In genomic region chr9:126719677-126720435, GRCh38 we compare ENCODE assay signal across 8 cellular contexts.
A peak's percentile ranks its signal among the peaks of the same experiment; 100 is the strongest.
DNase-seq lines count a peak whose midpoint lies in the region; ATAC-seq and TF ChIP-seq lines count a peak whose summit lies in the region.

No MANE protein-coding gene starts in this region.

- WGBS in mesodermal cell (ENCODE audit: insufficient coverage in 2 of 2), 2 experiments = 39 to 45% methylated on average over 9 to 11 of the region's 11 CpGs

- no peak overlapping the region for H3K4me3 Mint-ChIP-seq in Caco-2 (ENCODE audit: unreplicated experiment)

- H3K4me1 ChIP-seq in Caco-2 (0 out of 2 replicates have a peak, but pooled peaks cover 4% of the 10 kb centered on the region), mesodermal cell (ENCODE audit: control insufficient read depth, insufficient read depth, low read length, poor library complexity, severe bottlenecking) (peaks cover 11% of the 10 kb centered on the region)

- no peaks in the 10 kb centered on the region for H3K9me3 ChIP-seq in Caco-2
- H3K9me3 ChIP-seq in mesodermal cell (ENCODE audit: control insufficient read depth, low read length) = no peaks in the 10 kb centered on the region

- no peaks in the 10 kb centered on the region for H3K27me3 ChIP-seq in Caco-2 (replicated peaks; ENCODE audit: control insufficient read depth, insufficient read depth, low read length)

- BruUV-seq in Caco-2 (replicated peaks; lab: Mats Ljungman, UMichigan) = no TSS peak

- H3K4me1 Mint-ChIP-seq in Caco-2 (ENCODE audit: low read depth, unreplicated experiment) = peaks cover 6% of the 10 kb centered on the region

- no peaks in the 10 kb centered on the region for H3K9me3 Mint-ChIP-seq in Caco-2 (ENCODE audit: unreplicated experiment)

- H3K36me3 Mint-ChIP-seq in Caco-2 (ENCODE audit: insufficient read depth, unreplicated experiment) = no peaks in the 10 kb centered on the region

- intact Hi-C loops in Caco-2 (cut with micrococcal nuclease; ENCODE audit: unreplicated experiment) = no loop called here

- H3K27ac Mint-ChIP-seq in Caco-2 (ENCODE audit: unreplicated experiment) = no peak overlapping the region

- H3K36me3 ChIP-seq in Caco-2 (ENCODE audit: control insufficient read depth, insufficient read depth, low read length) = no peaks in the 10 kb centered on the region
- H3K36me3 ChIP-seq in mesodermal cell (ENCODE audit: control insufficient read depth, insufficient read depth, low read length) = no peaks in the 10 kb centered on the region

- POLR2A ChIA-PET in Caco-2 (lab: Charles Lee) = no interaction called here

- H3K4me3 ChIP-seq in Caco-2 (ENCODE audit: low read depth, low read length) (no peak overlapping the region), mesodermal cell (ENCODE audit: extremely low read depth, insufficient read depth, low read length, poor library complexity, severe bottlenecking) (no peak overlapping the region)

- peaks cover 18% of the 10 kb centered on the region for H3K27me3 Mint-ChIP-seq in Caco-2 (ENCODE audit: insufficient read depth, unreplicated experiment)

- peak; percentile 35 to 74 for DNase-seq in Caco-2
- peak; percentile 45 for DNase-seq in NCI-H748 treated with DMSO at 0.1 percent for 48 hours (lab: John Stamatoyannopoulos, UW)
- DNase-seq in activated CD8-positive, alpha-beta memory T cell treated with anti-CD3 and anti-CD28 coated beads for 1 hour (ENCODE audit: extremely low read depth in 1 of 2, low read depth in 1 of 2) = peak; percentile 77 to 81
- peak; percentile 59 to 64 for DNase-seq in dermis microvascular lymphatic vessel endothelial cell (ENCODE audit: low read depth in 2 of 2)
- peak; percentile 70 to 82 for DNase-seq in stimulated activated CD8-positive, alpha-beta memory T cell treated with anti-CD3 and anti-CD28 coated beads, Interleukin-4, amount 100 ng/mL, for 4 hours (ENCODE audit: low read depth in 2 of 2, low spot score in 1 of 2)

- CTCF ChIA-PET in Caco-2 (lab: Charles Lee) = interaction anchor here (0.6 to 1.6 kb wide), 2 partner anchors 13 to 96 kb away, joined by 8 to 9 read pairs; no protein-coding TSS in a partner anchor

- peak overlapping the region; percentile 89 for H3K27ac ChIP-seq in mesodermal cell (ENCODE audit: low read depth, low read length, severe bottlenecking)

- no peak for TF ChIP-seq CTCF in Caco-2 (IDR thresholded peaks at IDR 0.05; ENCODE audit: insufficient read depth in 1 of 2, low read depth in 1 of 2, low read length in 1 of 2, severe bottlenecking in 1 of 2, unreplicated experiment in 1 of 2)

- ATAC-seq in HG02759 (IDR thresholded peaks at IDR 0.05; ENCODE audit: unreplicated experiment) = peak; percentile 43
- ATAC-seq in GM19328 (IDR thresholded peaks at IDR 0.05; ENCODE audit: unreplicated experiment) = no peak
